Comparison of ENCODE assay signal across 12 cellular contexts in genomic region chr6:27288136-27289044, GRCh38. TPM values are rescaled to one million over a fixed set of nuclear protein-coding genes. Genes with fewer than 3 reads are reported as not detected.
DNase-seq lines count a peak whose midpoint lies in the region; ATAC-seq, FAIRE-seq and TF ChIP-seq lines count a peak whose summit lies in the region.
"Had no signal": no experiment of that assay in that cellular context is flagged by ENCODE, and none has a peak within 500 bp of the region (broad histone marks: within the 10 kb centered on the region; RNA-seq: fewer than 3 reads in every experiment).

No MANE protein-coding gene starts in this region.

- peak; percentile 37 to 46 for DNase-seq in Caco-2
- DNase-seq in astrocyte (ENCODE audit: low read depth), result no peak
- DNase-seq in kidney epithelial cell (ENCODE audit: low read depth), result no peak
- no peak for DNase-seq in pons (ENCODE audit: low spot score)
- DNase-seq in SJCRH30, result no peak
- DNase-seq: effector CD4-positive, alpha-beta T cell; NCI-H1417 treated with DMSO at 0.1 percent for 48 hours; posterior cingulate gyrus had no signal

- BruUV-seq in Caco-2 (replicated peaks; lab: Mats Ljungman, UMichigan), result no TSS peak

- H3K27me3 ChIP-seq in Caco-2 (replicated peaks; ENCODE audit: control insufficient read depth, insufficient read depth, low read length), result no peaks in the 10 kb centered on the region
- peaks cover 64% of the 10 kb centered on the region for H3K27me3 ChIP-seq in astrocyte (ENCODE audit: insufficient read depth, low read length)
- H3K27me3 ChIP-seq in kidney epithelial cell (ENCODE audit: control insufficient read depth, insufficient read depth, low read length), result peaks cover 46% of the 10 kb centered on the region
- no peaks in the 10 kb centered on the region for H3K27me3 ChIP-seq in SJCRH30

- H3K36me3 ChIP-seq in Caco-2 (ENCODE audit: control insufficient read depth, insufficient read depth, low read length) (no peaks in the 10 kb centered on the region), HEK293 (ENCODE audit: control insufficient read depth in 2 of 2, insufficient read depth in 1 of 2, low read length in 2 of 2) (no peaks in the 10 kb centered on the region), astrocyte (ENCODE audit: insufficient read depth, low read length) (no peaks in the 10 kb centered on the region), kidney epithelial cell (ENCODE audit: control insufficient read depth, insufficient read depth, low read length) (no peaks in the 10 kb centered on the region), SJCRH30 (no peaks in the 10 kb centered on the region)

- H3K9me3 ChIP-seq in Caco-2, result no peaks in the 10 kb centered on the region
- no peaks in the 10 kb centered on the region for H3K9me3 ChIP-seq in HEK293 (ENCODE audit: control insufficient read depth, insufficient read depth, low read depth, low read length)
- peaks cover 4% of the 10 kb centered on the region for H3K9me3 ChIP-seq in astrocyte (ENCODE audit: insufficient read depth, low read depth, low read length)
- no peaks in the 10 kb centered on the region for H3K9me3 ChIP-seq in SJCRH30 (replicated peaks)

- H3K9me3 Mint-ChIP-seq in Caco-2 (ENCODE audit: unreplicated experiment), result no peaks in the 10 kb centered on the region
- H3K9me3 Mint-ChIP-seq in astrocyte (ENCODE audit: unreplicated experiment), result no peaks in the 10 kb centered on the region

- peak overlapping the region; percentile 67 for H3K27ac ChIP-seq in HEK293 (ENCODE audit: extremely low read depth, low read depth, low read length)
- H3K27ac ChIP-seq in astrocyte (ENCODE audit: low read depth, low read length), result no peak overlapping the region
- no peak overlapping the region for H3K27ac ChIP-seq in SJCRH30

- intact Hi-C loops in Caco-2 (cut with micrococcal nuclease; ENCODE audit: unreplicated experiment), result no loop called here

- TF ChIP-seq CTCF in Caco-2 (IDR thresholded peaks at IDR 0.05; ENCODE audit: insufficient read depth in 1 of 2, low read depth in 1 of 2, low read length in 1 of 2, severe bottlenecking in 1 of 2, unreplicated experiment in 1 of 2), result no peak
- TF ChIP-seq CTCF in HEK293 (tag by site-specific recombination; IDR thresholded peaks at IDR 0.05), result no peak
- no peak for TF ChIP-seq CTCF in astrocyte (IDR thresholded peaks at IDR 0.05; ENCODE audit: insufficient read depth, low read depth, low read length)
- TF ChIP-seq CTCF in kidney epithelial cell (IDR thresholded peaks at IDR 0.05; ENCODE audit: insufficient read depth, low read length, poor library complexity, severe bottlenecking), result no peak

- POLR2A ChIA-PET in Caco-2 (lab: Charles Lee), result no interaction called here
- POLR2A ChIA-PET in HEK293 (lab: Yijun Ruan, JAX), result interaction anchor here (0.9 kb wide), 1 partner anchor 37 kb away, joined by 6 read pairs; no protein-coding TSS in a partner anchor

- H3K36me3 Mint-ChIP-seq in Caco-2 (ENCODE audit: insufficient read depth, unreplicated experiment) (peaks cover 3% of the 10 kb centered on the region), astrocyte (ENCODE audit: low read depth, unreplicated experiment) (peaks cover 1% of the 10 kb centered on the region)

- H3K4me1 ChIP-seq in Caco-2, result peaks cover 9% of the 10 kb centered on the region; the same call in 1 of the 2 replicates
- H3K4me1 ChIP-seq in HEK293 (ENCODE audit: control insufficient read depth, insufficient read depth, low read length), result peaks cover 3% of the 10 kb centered on the region; the same call in 1 of the 2 replicates
- H3K4me1 ChIP-seq in astrocyte (ENCODE audit: insufficient read depth, low read length), result peaks cover 7% of the 10 kb centered on the region
- H3K4me1 ChIP-seq in SJCRH30, result no peaks in the 10 kb centered on the region

- H3K4me1 Mint-ChIP-seq in Caco-2 (ENCODE audit: low read depth, unreplicated experiment) (peaks cover 5% of the 10 kb centered on the region), astrocyte (ENCODE audit: low read depth, unreplicated experiment) (peaks cover 10% of the 10 kb centered on the region)

- no peak for FAIRE-seq in astrocyte (lab: Jason Lieb, UNC)

- CTCF ChIA-PET in Caco-2 (lab: Charles Lee) (no interaction called here), HEK293 (lab: Yijun Ruan, JAX) (interaction anchor here (0.5 to 0.6 kb wide), 2 partner anchors 110 to 298 kb away, joined by 3 read pairs; no protein-coding TSS in a partner anchor)

- H3K4me2 ChIP-seq in astrocyte (ENCODE audit: low read length), result peak overlapping the region; percentile 62

- H2AFZ ChIP-seq in astrocyte (ENCODE audit: low read depth, low read length), result no peak overlapping the region

- ATAC-seq in GM21526 (IDR thresholded peaks at IDR 0.05; ENCODE audit: low FRiP score, unreplicated experiment), result no peak
- no peak for ATAC-seq in HG02973 (IDR thresholded peaks at IDR 0.05; ENCODE audit: unreplicated experiment)

- H3K27me3 Mint-ChIP-seq in Caco-2 (ENCODE audit: insufficient read depth, unreplicated experiment) (peaks cover 2% of the 10 kb centered on the region), astrocyte (ENCODE audit: low read depth, unreplicated experiment) (peaks cover 40% of the 10 kb centered on the region)

- H3K27ac Mint-ChIP-seq in Caco-2 (ENCODE audit: unreplicated experiment), result no peak overlapping the region
- H3K27ac Mint-ChIP-seq in astrocyte (ENCODE audit: unreplicated experiment), result no peak overlapping the region

- peak overlapping the region; percentile 43 for H3K4me3 ChIP-seq in Caco-2 (ENCODE audit: low read depth, low read length)
- peak overlapping the region; percentile 44 for H3K4me3 ChIP-seq in HEK293 (ENCODE audit: low read depth, low read length)
- no peak overlapping the region for H3K4me3 ChIP-seq in astrocyte (ENCODE audit: insufficient read depth, low read depth, low read length)
- peak overlapping the region; percentile 17 for H3K4me3 ChIP-seq in kidney epithelial cell (ENCODE audit: low read depth, low read length)
- no peak overlapping the region for H3K4me3 ChIP-seq in SJCRH30

- H3K4me3 Mint-ChIP-seq in Caco-2 (ENCODE audit: unreplicated experiment) (peak overlapping the region; percentile 66), astrocyte (ENCODE audit: unreplicated experiment) (peak overlapping the region; percentile 87)

- H3K79me2 ChIP-seq in astrocyte (ENCODE audit: insufficient read depth, low read length), result no peaks in the 10 kb centered on the region

- H4K20me1 ChIP-seq in astrocyte (ENCODE audit: insufficient read depth, low read length), result no peaks in the 10 kb centered on the region

- H3K9ac ChIP-seq in astrocyte (ENCODE audit: low read length), result no peak overlapping the region

TF ChIP-seq in HEK293, 187 proteins besides CTCF, POLR2A, EP300 and RAD21 (continues in another document):
- TF ChIP-seq EGR2 (tag by site-specific recombination; IDR thresholded peaks at IDR 0.05; ENCODE audit: low read depth) (peak; percentile 59), MYNN (tag by site-specific recombination; IDR thresholded peaks at IDR 0.05; ENCODE audit: borderline replicate concordance) (no peak), ZNF48 (tag by site-specific recombination; IDR thresholded peaks at IDR 0.05) (no peak), KLF7 (tag by site-specific recombination; IDR thresholded peaks at IDR 0.05; ENCODE audit: borderline replicate concordance) (no peak), ZNF529 (tag by site-specific recombination; IDR thresholded peaks at IDR 0.05; ENCODE audit: insufficient replicate concordance) (no peak), ZXDB (tag by site-specific recombination; IDR thresholded peaks at IDR 0.05) (no peak), KLF17 (tag by site-specific recombination; IDR thresholded peaks at IDR 0.05) (no peak), ZNF510 (tag by site-specific recombination; IDR thresholded peaks at IDR 0.05; ENCODE audit: insufficient replicate concordance) (no peak), HOXD13 (CRISPR knock-in tag; IDR thresholded peaks at IDR 0.05; ENCODE audit: borderline replicate concordance) (no peak), ZNF624 (tag by site-specific recombination; IDR thresholded peaks at IDR 0.05) (no peak), ZNF211 (tag by site-specific recombination; IDR thresholded peaks at IDR 0.05; ENCODE audit: low read depth) (no peak), ZNF394 (tag by site-specific recombination; IDR thresholded peaks at IDR 0.05; ENCODE audit: borderline replicate concordance) (no peak; the same call in 1 of the 2 replicates), ZNF692 (tag by site-specific recombination; IDR thresholded peaks at IDR 0.05) (no peak), ZNF701 (tag by site-specific recombination; IDR thresholded peaks at IDR 0.05) (no peak)

RNA-seq across cellular contexts. Expression of gene POM121L2, which starts 23.7 kb away (rescaled TPM):
- total RNA-seq in Caco-2 (2022) (not detected in 2 replicates), astrocyte (not detected in 2 replicates), kidney epithelial cell (not detected in 2 replicates)
- not detected in 2 replicates for total RNA-seq in SJCRH30 (2014; rRNA removed; shearing (Covaris generic))
- total RNA-seq: ureter had no signal

RNA-seq across cellular contexts. Expression of gene PRSS16, which starts 40.9 kb away (rescaled TPM):
- total RNA-seq in Caco-2 (2022), result 16.4 and 16.5 TPM in 2 replicates
- 2.0 and 2.3 TPM in 2 replicates for total RNA-seq in astrocyte
- 1.6 and 2.2 TPM in 2 replicates for total RNA-seq in kidney epithelial cell
- total RNA-seq in SJCRH30 (2014; rRNA removed; shearing (Covaris generic)), result not detected in 2 replicates

Comparison
In these comparisons a context has a peak if more than half of its experiments do, and no peak if none do; other contexts are left out.
1. DNase-seq: peak in Caco-2 (2 of 2); none in astrocyte (single experiment), kidney epithelial cell (single experiment), pons (single experiment) and SJCRH30 (0 of 2).
2. H3K4me3 ChIP-seq: peak in Caco-2 (single experiment), HEK293 (single experiment) and kidney epithelial cell (single experiment); none in astrocyte (single experiment) and SJCRH30 (single experiment).